Comparison of ENCODE assay signal across 9 cellular contexts in genomic region chr3:14461748-14462324, GRCh38. TPM values are rescaled to one million over a fixed set of nuclear protein-coding genes. Genes with fewer than 3 reads are reported as not detected.
DNase-seq lines count a peak whose midpoint lies in the region; ATAC-seq, FAIRE-seq and TF ChIP-seq lines count a peak whose summit lies in the region.
"Had no signal": no experiment of that assay in that cellular context is flagged by ENCODE, and none has a peak within 500 bp of the region (broad histone marks: within the 10 kb centered on the region; RNA-seq: fewer than 3 reads in every experiment).

No MANE protein-coding gene starts in this region.

- no peaks in the 10 kb centered on the region for H3K9me3 ChIP-seq in IMR-90 (ENCODE audit: control insufficient read depth, insufficient read depth, low read length)
- no peaks in the 10 kb centered on the region for H3K9me3 ChIP-seq in WERI-Rb-1 (ENCODE audit: severe bottlenecking)
- H3K9me3 ChIP-seq in effector memory CD4-positive, alpha-beta T cell (ENCODE audit: control insufficient read depth, low read length), result no peaks in the 10 kb centered on the region

- H3K23ac ChIP-seq in IMR-90 (ENCODE audit: low read depth, low read length), result no peak overlapping the region
- no peak overlapping the region for H3K23ac ChIP-seq in mesendoderm (ENCODE audit: low read length)

- BruUV-seq in IMR-90 (replicated peaks; lab: Mats Ljungman, UMichigan), result no TSS peak

- H3K56ac ChIP-seq in IMR-90 (ENCODE audit: extremely low read depth, insufficient read depth, low read length) (no peak overlapping the region), mesendoderm (ENCODE audit: low read length) (peak overlapping the region; percentile 53)

- H2BK120ac ChIP-seq in IMR-90 (ENCODE audit: low read depth, low read length) (peak overlapping the region; percentile 48), mesendoderm (ENCODE audit: low read depth, low read length) (no peak overlapping the region)

- POLR2A ChIA-PET in IMR-90 (lab: Charles Lee; ENCODE audit: unreplicated experiment), result interaction anchor here (0.7 kb wide), 1 partner anchor 47 kb away, joined by 3 read pairs; no protein-coding TSS in a partner anchor

- H4K5ac ChIP-seq in IMR-90 (ENCODE audit: low read depth, low read length) (no peak overlapping the region), mesendoderm (ENCODE audit: low read length) (no peak overlapping the region)

- dilution Hi-C loops in IMR-90 (cut with HindIII; ENCODE audit: low sequenced_read_pairs, unreplicated experiment), result no loop called here

- no peaks in the 10 kb centered on the region for H4K20me1 ChIP-seq in IMR-90 (ENCODE audit: insufficient read depth, low read length)

- peaks cover 6 to 10% of the 10 kb centered on the region in 2 experiments; a peak in 2 of 4 replicates for H3K79me1 ChIP-seq in IMR-90 (ENCODE audit: low read depth in 1 of 2, low read length in 2 of 2)
- no peaks in the 10 kb centered on the region for H3K79me1 ChIP-seq in mesendoderm (ENCODE audit: low read length)

- H2BK15ac ChIP-seq in IMR-90 (ENCODE audit: low read depth, low read length) (peak overlapping the region; percentile 36; the same call in 1 of the 3 replicates), mesendoderm (replicated peaks; ENCODE audit: low read depth) (no peak overlapping the region)

- H3K9me1 ChIP-seq in IMR-90 (ENCODE audit: insufficient read depth, low read length), result peaks cover 16% of the 10 kb centered on the region

- H3K4me3 ChIP-seq in IMR-90 (ENCODE audit: insufficient read depth, low read depth, low read length) (no peak overlapping the region), WERI-Rb-1 (ENCODE audit: low read depth, low read length) (no peak overlapping the region), mesendoderm (ENCODE audit: low read length) (no peak overlapping the region)
- H3K4me3 ChIP-seq in effector memory CD4-positive, alpha-beta T cell (ENCODE audit: insufficient read depth, low read depth, low read length, poor library complexity, severe bottlenecking), result no peak overlapping the region

- H2BK5ac ChIP-seq in IMR-90 (ENCODE audit: low read depth, low read length, poor library complexity, severe bottlenecking), result no peak overlapping the region
- no peak overlapping the region for H2BK5ac ChIP-seq in mesendoderm (ENCODE audit: low read length)

- H3K4ac ChIP-seq in IMR-90 (ENCODE audit: low read depth, low read length), result peak overlapping the region; percentile 56
- H3K4ac ChIP-seq in mesendoderm (ENCODE audit: low read depth, low read length), result no peak overlapping the region

- ATAC-seq in IMR-90 (ENCODE audit: low read depth), result peak; percentile 61

- TF ChIP-seq RAD21 in IMR-90 (IDR thresholded peaks at IDR 0.05; ENCODE audit: low read length), result peak; percentile 88

- TF ChIP-seq POLR2A in IMR-90 (IDR thresholded peaks at IDR 0.05; ENCODE audit: low read depth, low read length), result no peak

- H3K14ac ChIP-seq in IMR-90 (replicated peaks; ENCODE audit: low read depth, low read length), result 0 out of 2 replicates have a peak overlapping the region, but pooled peaks have one; percentile 11

- in situ Hi-C loops in IMR-90 (cut with MboI; ENCODE audit: low sequenced_read_pairs), result loop anchor here (5.0 to 10.0 kb wide), 4 partner anchors 55 to 567 kb away; no protein-coding TSS in a partner anchor

- H3K27ac ChIP-seq in IMR-90 (ENCODE audit: insufficient read depth, low read length) (peak overlapping the region; percentile 21; the same call in 1 of the 2 replicates), WERI-Rb-1 (no peak overlapping the region; the same call in 1 of the 2 replicates), mesendoderm (ENCODE audit: low read depth, low read length) (peak overlapping the region; percentile 26)
- no peak overlapping the region for H3K27ac ChIP-seq in effector memory CD4-positive, alpha-beta T cell (ENCODE audit: insufficient read depth, low read length, poor library complexity, severe bottlenecking)

- H3K27me3 ChIP-seq in IMR-90 (ENCODE audit: control insufficient read depth, insufficient read depth, low read length) (no peaks in the 10 kb centered on the region), WERI-Rb-1 (ENCODE audit: insufficient read depth, low read depth, severe bottlenecking) (no peaks in the 10 kb centered on the region), mesendoderm (ENCODE audit: insufficient read depth, low read length, poor library complexity) (no peaks in the 10 kb centered on the region)
- no peaks in the 10 kb centered on the region for H3K27me3 ChIP-seq in effector memory CD4-positive, alpha-beta T cell (replicated peaks; ENCODE audit: control insufficient read depth, insufficient read depth, low read length, poor library complexity, severe bottlenecking)

- H3K4me1 ChIP-seq in IMR-90 (ENCODE audit: control insufficient read depth, insufficient read depth, low read length) (peaks cover 11% of the 10 kb centered on the region; the same call in 1 of the 2 replicates), mesendoderm (ENCODE audit: control insufficient read depth, low read depth, low read length) (peaks cover 5% of the 10 kb centered on the region)
- H3K4me1 ChIP-seq in effector memory CD4-positive, alpha-beta T cell (ENCODE audit: control insufficient read depth, insufficient read depth, low read length, poor library complexity, severe bottlenecking), result no peaks in the 10 kb centered on the region

- no peak overlapping the region for H2AK9ac ChIP-seq in IMR-90 (replicated peaks; ENCODE audit: low read depth, low read length, poor library complexity)

- no peak overlapping the region for H3K4me2 ChIP-seq in IMR-90 (ENCODE audit: low read depth, low read length)
- no peak overlapping the region for H3K4me2 ChIP-seq in mesendoderm (ENCODE audit: low read length)

- CTCF ChIA-PET in IMR-90 (lab: Yijun Ruan, JAX), result interaction anchor here (1.1 to 2.2 kb wide), 4 partner anchors 9 to 258 kb away, joined by 3 to 15 read pairs (median 4); no protein-coding TSS in a partner anchor

- peak overlapping the region; percentile 1; the same call in 1 of the 2 replicates for H2AK5ac ChIP-seq in IMR-90 (ENCODE audit: low read depth, low read length)
- no peak overlapping the region for H2AK5ac ChIP-seq in mesendoderm (ENCODE audit: low read length)

- peak; percentile 98 for TF ChIP-seq CTCF in IMR-90 (conservative IDR thresholded peaks at IDR 0.05; ENCODE audit: low read depth, low read length)
- TF ChIP-seq CTCF in WERI-Rb-1 (IDR thresholded peaks at IDR 0.05; ENCODE audit: low read depth, low read length), result peak; percentile 86

- WGBS in IMR-90 (ENCODE audit: extremely low coverage in 2 of 2, insufficient read length in 1 of 2), 2 experiments, result 80% methylated on average over 2 of the region's 8 CpGs; no CpG with 5 or more reads in 1 of the 2 experiments
- WGBS in mesendoderm (ENCODE audit: extremely low coverage, insufficient coverage, low lambda C conversion rate), result no CpG with 5 or more reads among the region's 8 CpGs

- peak overlapping the region; percentile 25 to 57; a peak in 2 of 4 replicates for H4K8ac ChIP-seq in IMR-90 (ENCODE audit: low read depth in 2 of 2, low read length in 2 of 2)
- no peak overlapping the region for H4K8ac ChIP-seq in mesendoderm (ENCODE audit: low read depth, low read length)

- H3K18ac ChIP-seq in IMR-90 (ENCODE audit: low read depth, low read length) (no peak overlapping the region; the same call in 1 of the 2 replicates), mesendoderm (ENCODE audit: low read length) (no peak overlapping the region)

- intact Hi-C loops in IMR-90 (cut with micrococcal nuclease), result loop anchor here (1.0 to 2.0 kb wide), 4 partner anchors 59 to 565 kb away; partner anchors contain the start of gene SLC6A6

- peak overlapping the region; percentile 49; the same call in 1 of the 2 replicates for H4K91ac ChIP-seq in IMR-90 (ENCODE audit: insufficient read depth, low read depth, low read length)

- H3K36me3 ChIP-seq in IMR-90 (ENCODE audit: control insufficient read depth, insufficient read depth, low read length), result peaks cover 46% of the 10 kb centered on the region
- H3K36me3 ChIP-seq in WERI-Rb-1, result peaks cover 27% of the 10 kb centered on the region
- peaks cover 66% of the 10 kb centered on the region for H3K36me3 ChIP-seq in effector memory CD4-positive, alpha-beta T cell (ENCODE audit: control insufficient read depth, insufficient read depth, low read length)
- peaks cover 10% of the 10 kb centered on the region for H3K36me3 ChIP-seq in mesendoderm (ENCODE audit: control insufficient read depth, insufficient read depth, low read length)

- no peak for FAIRE-seq in urothelium cell line (lab: Jason Lieb, UNC)
- FAIRE-seq: colon had no signal

- H3K9ac ChIP-seq in IMR-90 (ENCODE audit: low read depth, low read length), result no peak overlapping the region
- H3K9ac ChIP-seq in mesendoderm (ENCODE audit: low read length), result no peak overlapping the region

- no peaks in the 10 kb centered on the region for H3K79me2 ChIP-seq in mesendoderm (ENCODE audit: control insufficient read depth, insufficient read depth, low read length)

- H2BK20ac ChIP-seq in IMR-90 (ENCODE audit: low read depth, low read length), result peak overlapping the region; percentile 52; the same call in 1 of the 2 replicates

- DNase-seq in NOMO-1 (lab: John Stamatoyannopoulos, UW; ENCODE audit: unreplicated experiment in 2 of 2) (peak; percentile 18 to 19), NOMO-1 treated with DMSO at 0.1 percent for 48 hours (lab: John Stamatoyannopoulos, UW; ENCODE audit: unreplicated experiment) (no peak), IMR-90 (peak; percentile 73), WERI-Rb-1 (peak; percentile 82), mesendoderm (peak; percentile 76), urothelium cell line (ENCODE audit: low spot score) (peak; percentile 54), GOT3 (lab: John Stamatoyannopoulos, UW) (no peak)
- peak; percentile 14 to 22 (median 22) for DNase-seq in effector memory CD4-positive, alpha-beta T cell

- H2AFZ ChIP-seq in IMR-90 (replicated peaks; ENCODE audit: low read length, poor library complexity), result peak overlapping the region; percentile 6

TF ChIP-seq in IMR-90, 13 proteins besides CTCF, POLR2A, EP300 and RAD21:
- no peak for TF ChIP-seq USF2 (IDR thresholded peaks at IDR 0.05; ENCODE audit: low read depth, low read length)
- TF ChIP-seq SMC3 (IDR thresholded peaks at IDR 0.05; ENCODE audit: low read depth, low read length), result peak; percentile 97
TF ChIP-seq in IMR-90: peak in this region for 1.

RNA-seq across cellular contexts. Expression of gene SLC6A6, which starts 59.4 kb away (rescaled TPM):
- total RNA-seq in IMR-90 (2012; rRNA removed), result 29.9 and 32.5 TPM in 2 replicates
- polyA plus RNA-seq in IMR-90 (2012; rRNA removed), result 39.3 and 39.4 TPM in 2 replicates
- polyA plus RNA-seq in IMR-90 (2012; cell fraction: cytosol; rRNA removed), result 14.9 and 24.2 TPM in 2 replicates
- polyA plus RNA-seq in IMR-90 (2012; cell fraction: nucleus; rRNA removed; ENCODE audit: low replicate concordance), result 70.6 and 99.2 TPM in 2 replicates
- 50.8 TPM for polyA plus RNA-seq in mesendoderm (2013, experiment 1 of 2)
- 51.5 TPM for polyA plus RNA-seq in mesendoderm (2013, experiment 2 of 2)

Comparison
In these comparisons a context has a peak if more than half of its experiments do, and no peak if none do; other contexts are left out.
1. DNase-seq: peak in NOMO-1 (2 of 2), IMR-90 (single experiment), WERI-Rb-1 (single experiment), effector memory CD4-positive, alpha-beta T cell (3 of 3), mesendoderm (single experiment) and urothelium cell line (single experiment); none in NOMO-1 treated with DMSO at 0.1 percent for 48 hours (single experiment) and GOT3 (single experiment).
2. H3K27ac ChIP-seq: peak in IMR-90 (single experiment) and mesendoderm (single experiment); none in WERI-Rb-1 (single experiment) and effector memory CD4-positive, alpha-beta T cell (single experiment).